Comparison of ENCODE assay signal across 22 cellular contexts in genomic region chr10:61588770-61589211, GRCh38.
DNase-seq lines count a peak whose midpoint lies in the region; ATAC-seq and TF ChIP-seq lines count a peak whose summit lies in the region.
"Had no signal": no experiment of that assay in that cellular context is flagged by ENCODE, and none has a peak within 500 bp of the region (broad histone marks: within the 10 kb centered on the region; RNA-seq: fewer than 3 reads in every experiment).

No MANE protein-coding gene starts in this region.

- peaks cover 12% of the 10 kb centered on the region for H3K4me1 Mint-ChIP-seq in stimulated activated memory B cell treated with anti-CD40 and anti-IgM and Interleukin-4, amounts not matched to agents 10 μg/mL and 1 μg/mL and 100 μg/mL, for 72 hours
- H3K4me1 Mint-ChIP-seq: naive thymus-derived CD4-positive, alpha-beta T cell had no signal

- POLR2A ChIA-PET in HEK293 (lab: Yijun Ruan, JAX) = no interaction called here

- H3K9me3 Mint-ChIP-seq in stimulated activated memory B cell treated with anti-CD40 and anti-IgM and Interleukin-4, amounts not matched to agents 10 μg/mL and 1 μg/mL and 100 μg/mL, for 72 hours = no peaks in the 10 kb centered on the region
- H3K9me3 Mint-ChIP-seq: activated B cell treated with CpG ODN at 0.5 μM for 24 hours; activated T-helper 1 cell treated with anti-CD3 and anti-CD28 coated beads, Interleukin-12 subunit alpha, Interleukin-12 subunit beta, Interleukin-2, Interleukin-4 antibody, amounts not matched to agents 30 ng/mL and 10 ng/mL and 1 ng/mL, durations not matched to agents 14 hours and 24 hours and 36 hours; dendritic cell treated with granulocyte-macrophage colony-stimulating factor and Interleukin-4, amounts not matched to agents 40 ng/mL and 50 ng/mL, for 4 days; T-helper 1 cell treated with Interleukin-12 subunit alpha and Interleukin-12 subunit beta and Interleukin-4 antibody, amounts not matched to agents 30 μg/mL and 1 μg/mL, for 36 hours had no signal

- H3K4me1 ChIP-seq in HEK293 (ENCODE audit: control insufficient read depth, insufficient read depth, low read length) = no peaks in the 10 kb centered on the region
- H3K4me1 ChIP-seq: breast epithelium, gastroesophageal sphincter, suprapubic skin had no signal

- H3K4me3 ChIP-seq in HEK293 (ENCODE audit: low read depth, low read length) (no peak overlapping the region), foreskin fibroblast (ENCODE audit: low read depth in 1 of 2, low read length in 2 of 2) (no peak overlapping the region)
- H3K4me3 ChIP-seq: breast epithelium, gastroesophageal sphincter, lower lobe of right lung, suprapubic skin had no signal

- ATAC-seq in stimulated activated memory B cell treated with anti-CD40 and anti-IgM and Interleukin-4, amounts not matched to agents 10 μg/mL and 1 μg/mL and 100 μg/mL, for 72 hours = peak; percentile 25
- ATAC-seq: gastroesophageal sphincter; lower lobe of right lung; naive thymus-derived CD4-positive, alpha-beta T cell had no signal

- H3K27me3 Mint-ChIP-seq in stimulated activated memory B cell treated with anti-CD40 and anti-IgM and Interleukin-4, amounts not matched to agents 10 μg/mL and 1 μg/mL and 100 μg/mL, for 72 hours = no peaks in the 10 kb centered on the region
- H3K27me3 Mint-ChIP-seq: activated B cell treated with CpG ODN at 0.5 μM for 24 hours; dendritic cell treated with granulocyte-macrophage colony-stimulating factor and Interleukin-4, amounts not matched to agents 40 ng/mL and 50 ng/mL, for 4 days had no signal

- no peaks in the 10 kb centered on the region for H3K36me3 Mint-ChIP-seq in stimulated activated memory B cell treated with anti-CD40 and anti-IgM and Interleukin-4, amounts not matched to agents 10 μg/mL and 1 μg/mL and 100 μg/mL, for 72 hours
- H3K36me3 Mint-ChIP-seq: naive thymus-derived CD4-positive, alpha-beta T cell had no signal

- no peak overlapping the region for H3K27ac Mint-ChIP-seq in stimulated activated memory B cell treated with anti-CD40 and anti-IgM and Interleukin-4, amounts not matched to agents 10 μg/mL and 1 μg/mL and 100 μg/mL, for 72 hours
- H3K27ac Mint-ChIP-seq: activated B cell treated with CpG ODN at 0.5 μM for 24 hours; activated T-helper 1 cell treated with anti-CD3 and anti-CD28 coated beads, Interleukin-12 subunit alpha, Interleukin-12 subunit beta, Interleukin-2, Interleukin-4 antibody, amounts not matched to agents 30 ng/mL and 10 ng/mL and 1 ng/mL, durations not matched to agents 14 hours and 24 hours and 36 hours; dendritic cell treated with granulocyte-macrophage colony-stimulating factor and Interleukin-4, amounts not matched to agents 40 ng/mL and 50 ng/mL, for 4 days; naive thymus-derived CD4-positive, alpha-beta T cell; T-helper 1 cell treated with Interleukin-12 subunit alpha and Interleukin-12 subunit beta and Interleukin-4 antibody, amounts not matched to agents 30 μg/mL and 1 μg/mL, for 36 hours had no signal

- H3K4me3 Mint-ChIP-seq in stimulated activated memory B cell treated with anti-CD40 and anti-IgM and Interleukin-4, amounts not matched to agents 10 μg/mL and 1 μg/mL and 100 μg/mL, for 72 hours = no peak overlapping the region
- H3K4me3 Mint-ChIP-seq: activated B cell treated with CpG ODN at 0.5 μM for 24 hours; activated T-helper 1 cell treated with anti-CD3 and anti-CD28 coated beads, Interleukin-12 subunit alpha, Interleukin-12 subunit beta, Interleukin-2, Interleukin-4 antibody, amounts not matched to agents 30 ng/mL and 10 ng/mL and 1 ng/mL, durations not matched to agents 14 hours and 24 hours and 36 hours; dendritic cell treated with granulocyte-macrophage colony-stimulating factor and Interleukin-4, amounts not matched to agents 40 ng/mL and 50 ng/mL, for 4 days; naive thymus-derived CD4-positive, alpha-beta T cell; T-helper 1 cell treated with Interleukin-12 subunit alpha and Interleukin-12 subunit beta and Interleukin-4 antibody, amounts not matched to agents 30 μg/mL and 1 μg/mL, for 36 hours had no signal

- H3K36me3 ChIP-seq in HEK293 (ENCODE audit: control insufficient read depth in 2 of 2, insufficient read depth in 1 of 2, low read length in 2 of 2) = no peaks in the 10 kb centered on the region
- H3K36me3 ChIP-seq: breast epithelium, gastroesophageal sphincter, lower lobe of right lung, suprapubic skin had no signal

- no peak overlapping the region for H3K27ac ChIP-seq in HEK293 (ENCODE audit: extremely low read depth, low read depth, low read length)
- H3K27ac ChIP-seq: breast epithelium, gastroesophageal sphincter, lower lobe of right lung, suprapubic skin had no signal

- peak; percentile 38 to 60 for DNase-seq in foreskin fibroblast
- DNase-seq in NOMO-1 treated with DMSO at 0.1 percent for 48 hours (lab: John Stamatoyannopoulos, UW; ENCODE audit: unreplicated experiment) = no peak
- no peak for DNase-seq in middle frontal gyrus (ENCODE audit: extremely low spot score, low spot score)
- DNase-seq in hypothalamus (lab: John Stamatoyannopoulos, UW) = no peak
- DNase-seq: activated B cell treated with CpG ODN at 0.5 μM for 24 hours; activated CD8-positive, alpha-beta memory T cell treated with anti-CD3 and anti-CD28 coated beads for 24 hours; C1 segment of cervical spinal cord; DMS 273 treated with DMSO at 0.1 percent for 48 hours; lower lobe of right lung; naive thymus-derived CD4-positive, alpha-beta T cell; NCI-H146; SHP77 treated with DMSO at 0.1 percent for 48 hours; stimulated activated CD4-positive, alpha-beta T cell treated with anti-CD3 and anti-CD28 coated beads, Interleukin-4, amount 100 ng/mL, for 1 hour had no signal

- TF ChIP-seq CTCF in HEK293 (tag by site-specific recombination; IDR thresholded peaks at IDR 0.05) (no peak), foreskin fibroblast (IDR thresholded peaks at IDR 0.05; ENCODE audit: low read depth, low read length) (no peak)

- no peaks in the 10 kb centered on the region for H3K9me3 ChIP-seq in HEK293 (ENCODE audit: control insufficient read depth, insufficient read depth, low read depth, low read length)
- H3K9me3 ChIP-seq: breast epithelium, gastroesophageal sphincter, lower lobe of right lung, suprapubic skin had no signal

- CTCF ChIA-PET in HEK293 (lab: Yijun Ruan, JAX) = interaction anchor here (1.1 to 2.5 kb wide), 4 partner anchors 11 to 772 kb away, joined by 3 to 9 read pairs (median 4); no protein-coding TSS in a partner anchor

TF ChIP-seq in HEK293, 187 proteins besides CTCF, POLR2A, EP300 and RAD21 (continues in another document):
- TF ChIP-seq KLF10 (tag by site-specific recombination; IDR thresholded peaks at IDR 0.05) = no peak
- TF ChIP-seq ZNF175 (tag by site-specific recombination; IDR thresholded peaks at IDR 0.05) = no peak
- 0 out of 2 replicates have a peak, but pooled peaks have one; percentile 7 for TF ChIP-seq ZNF335 (tag by site-specific recombination; conservative IDR thresholded peaks at IDR 0.05)
- no peak for TF ChIP-seq HOXC10 (CRISPR knock-in tag; IDR thresholded peaks at IDR 0.05)
- TF ChIP-seq ZNF23 (tag by site-specific recombination; IDR thresholded peaks at IDR 0.05; ENCODE audit: borderline replicate concordance) = no peak
- no peak for TF ChIP-seq SP3 (tag by site-specific recombination; IDR thresholded peaks at IDR 0.05)
- no peak for TF ChIP-seq ZNF76 (tag by site-specific recombination; IDR thresholded peaks at IDR 0.05; ENCODE audit: borderline replicate concordance, low read depth)
- 0 out of 2 replicates have a peak, but pooled peaks have one; percentile 29 for TF ChIP-seq ZEB2 (tag by site-specific recombination; IDR thresholded peaks at IDR 0.05)
- TF ChIP-seq KLF8 (tag by site-specific recombination; IDR thresholded peaks at IDR 0.05) = no peak
- no peak for TF ChIP-seq ZNF768 (tag by site-specific recombination; IDR thresholded peaks at IDR 0.05)
- no peak for TF ChIP-seq ZNF362 (tag by site-specific recombination; IDR thresholded peaks at IDR 0.05)
- no peak for TF ChIP-seq ZNF529 (tag by site-specific recombination; IDR thresholded peaks at IDR 0.05; ENCODE audit: insufficient replicate concordance)

TF ChIP-seq in PFSK-1, 5 proteins besides CTCF, POLR2A, EP300 and RAD21:
- TF ChIP-seq SIN3A (IDR thresholded peaks at IDR 0.05; ENCODE audit: borderline replicate concordance, insufficient read depth, low read length) (no peak), FOXP2 (optimal IDR thresholded peaks at IDR 0.05; ENCODE audit: borderline replicate concordance, extremely low read depth, extremely low read length, insufficient read depth) (peak; percentile 52), TAF1 (IDR thresholded peaks at IDR 0.05; ENCODE audit: borderline replicate concordance, insufficient read depth, low read length) (no peak)
- TF ChIP-seq, protein P1, sequence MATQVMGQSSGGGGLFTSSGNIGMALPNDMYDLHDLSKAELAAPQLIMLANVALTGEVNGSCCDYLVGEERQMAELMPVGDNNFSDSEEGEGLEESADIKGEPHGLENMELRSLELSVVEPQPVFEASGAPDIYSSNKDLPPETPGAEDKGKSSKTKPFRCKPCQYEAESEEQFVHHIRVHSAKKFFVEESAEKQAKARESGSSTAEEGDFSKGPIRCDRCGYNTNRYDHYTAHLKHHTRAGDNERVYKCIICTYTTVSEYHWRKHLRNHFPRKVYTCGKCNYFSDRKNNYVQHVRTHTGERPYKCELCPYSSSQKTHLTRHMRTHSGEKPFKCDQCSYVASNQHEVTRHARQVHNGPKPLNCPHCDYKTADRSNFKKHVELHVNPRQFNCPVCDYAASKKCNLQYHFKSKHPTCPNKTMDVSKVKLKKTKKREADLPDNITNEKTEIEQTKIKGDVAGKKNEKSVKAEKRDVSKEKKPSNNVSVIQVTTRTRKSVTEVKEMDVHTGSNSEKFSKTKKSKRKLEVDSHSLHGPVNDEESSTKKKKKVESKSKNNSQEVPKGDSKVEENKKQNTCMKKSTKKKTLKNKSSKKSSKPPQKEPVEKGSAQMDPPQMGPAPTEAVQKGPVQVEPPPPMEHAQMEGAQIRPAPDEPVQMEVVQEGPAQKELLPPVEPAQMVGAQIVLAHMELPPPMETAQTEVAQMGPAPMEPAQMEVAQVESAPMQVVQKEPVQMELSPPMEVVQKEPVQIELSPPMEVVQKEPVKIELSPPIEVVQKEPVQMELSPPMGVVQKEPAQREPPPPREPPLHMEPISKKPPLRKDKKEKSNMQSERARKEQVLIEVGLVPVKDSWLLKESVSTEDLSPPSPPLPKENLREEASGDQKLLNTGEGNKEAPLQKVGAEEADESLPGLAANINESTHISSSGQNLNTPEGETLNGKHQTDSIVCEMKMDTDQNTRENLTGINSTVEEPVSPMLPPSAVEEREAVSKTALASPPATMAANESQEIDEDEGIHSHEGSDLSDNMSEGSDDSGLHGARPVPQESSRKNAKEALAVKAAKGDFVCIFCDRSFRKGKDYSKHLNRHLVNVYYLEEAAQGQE (IDR thresholded peaks at IDR 0.05; ENCODE audit: insufficient read depth in 1 of 2, low read depth in 2 of 2, low read length in 2 of 2) = no peak

Comparison
In these comparisons a context has a peak if more than half of its experiments do, and no peak if none do; other contexts are left out.
1. DNase-seq: peak in foreskin fibroblast (2 of 2); none in NOMO-1 treated with DMSO at 0.1 percent for 48 hours (single experiment), middle frontal gyrus (single experiment) and hypothalamus (0 of 51).